17 cellular contexts compared by ENCODE assay signal in genomic region chr20:42406826-42407225, GRCh38.
DNase-seq lines count a peak whose midpoint lies in the region; ATAC-seq, FAIRE-seq and TF ChIP-seq lines count a peak whose summit lies in the region.
"Had no signal": no experiment of that assay in that cellular context is flagged by ENCODE, and none has a peak within 500 bp of the region (broad histone marks: within the 10 kb centered on the region; RNA-seq: fewer than 3 reads in every experiment).

No MANE protein-coding gene starts in this region.

- H3K4me1 ChIP-seq in H1 (replicated peaks in 1 of 4; ENCODE audit: control insufficient read depth in 3 of 4, insufficient read depth in 4 of 4, low read length in 3 of 4), result peaks cover 0 to 4% (median 1%) of the 10 kb centered on the region in 4 experiments; a peak in 2 of 7 replicates
- H3K4me1 ChIP-seq in foreskin keratinocyte, result no peaks in the 10 kb centered on the region
- H3K4me1 ChIP-seq: BLaER1 treated with 17β-estradiol and CSF1 and Interleukin-3, amounts not matched to agents 10 nM and 100 nM; HAP-1 had no signal

- WGBS in H1 (ENCODE audit: extremely low coverage in 1 of 2, insufficient coverage in 1 of 2, insufficient read length in 1 of 2, insufficient replicate concordance in 2 of 2, low coverage in 1 of 2, low lambda C conversion rate in 2 of 2, missing lambda C conversion rate in 1 of 2), 2 experiments, result 82% methylated on average over 2 of the region's 2 CpGs; no CpG with 5 or more reads in 1 of the 2 experiments

- H3K4ac ChIP-seq in H1 (replicated peaks; ENCODE audit: insufficient read length, low read depth, low read length), result no peak overlapping the region

- H2BK5ac ChIP-seq in H1 (ENCODE audit: low read depth, low read length), result no peak overlapping the region

- DNase-seq in Ammon's horn (ENCODE audit: low spot score), result peak; percentile 25
- DNase-seq in HTR-8/SVneo (ENCODE audit: insufficient read length, low spot score), result no peak
- DNase-seq in NCI-H524 treated with DMSO at 0.1 percent for 48 hours (lab: John Stamatoyannopoulos, UW), result peak; percentile 99
- no peak for DNase-seq in H1 (ENCODE audit: low read depth in 1 of 2, low spot score in 2 of 2)
- no peak for DNase-seq in DMS53 (lab: John Stamatoyannopoulos, UW)
- no peak for DNase-seq in foreskin keratinocyte
- no peak for DNase-seq in osteocyte (ENCODE audit: extremely low spot score, unreplicated experiment)
- DNase-seq: 8988T; Calu3; CD8-positive, alpha-beta T cell; DMS79; GF-D8 had no signal

- no peaks in the 10 kb centered on the region for H3K4me1 Mint-ChIP-seq in osteocyte (ENCODE audit: unreplicated experiment)
- H3K4me1 Mint-ChIP-seq: B cell had no signal

- H3K4me2 ChIP-seq in H1 (ENCODE audit: insufficient read depth in 1 of 2, low read depth in 2 of 2, low read length in 2 of 2), result no peak overlapping the region
- H3K4me2 ChIP-seq: BLaER1 treated with 17β-estradiol and CSF1 and Interleukin-3, amounts not matched to agents 10 nM and 100 nM had no signal

- no peaks in the 10 kb centered on the region for H3K79me1 ChIP-seq in H1 (ENCODE audit: low read depth, low read length)

- TF ChIP-seq CTCF in H1 (IDR thresholded peaks at IDR 0.05; ENCODE audit: control extremely low read depth in 1 of 3, insufficient read depth in 1 of 3, low read depth in 1 of 3, low read length in 3 of 3) (no peak), foreskin keratinocyte (conservative IDR thresholded peaks at IDR 0.05) (no peak), osteocyte (IDR thresholded peaks at IDR 0.05) (no peak)

- H3K79me2 ChIP-seq in H1 (ENCODE audit: control insufficient read depth in 1 of 2, insufficient read depth in 2 of 2, low read length in 2 of 2), result no peaks in the 10 kb centered on the region

- H2BK15ac ChIP-seq in H1 (ENCODE audit: low read length), result no peak overlapping the region

- peak; percentile 58 for FAIRE-seq in HTR-8/SVneo (lab: Jason Lieb, UNC)
- no peak for FAIRE-seq in H1 (lab: Jason Lieb, UNC)
- FAIRE-seq: GM19239 had no signal

- no peaks in the 10 kb centered on the region for H3K27me3 Mint-ChIP-seq in osteocyte (ENCODE audit: unreplicated experiment)
- H3K27me3 Mint-ChIP-seq: B cell had no signal

- no peak overlapping the region for H2AK5ac ChIP-seq in H1 (ENCODE audit: low read depth, low read length)

- no peak for TF ChIP-seq RAD21 in H1 (IDR thresholded peaks at IDR 0.05 in 1 of 2, conservative IDR thresholded peaks at IDR 0.05 in 1 of 2; ENCODE audit: low read depth in 2 of 2, low read length in 2 of 2)

- H3K4me3 ChIP-seq in H1 (ENCODE audit: extremely low read depth in 1 of 4, insufficient read depth in 2 of 4, low read depth in 3 of 4, low read length in 4 of 4), result no peak overlapping the region
- H3K4me3 ChIP-seq: BLaER1 treated with 17β-estradiol and CSF1 and Interleukin-3, amounts not matched to agents 10 nM and 100 nM; HAP-1 had no signal

- H4K8ac ChIP-seq in H1 (ENCODE audit: extremely low read depth, insufficient read depth, low read length), result no peak overlapping the region

- no peak overlapping the region for H3K18ac ChIP-seq in H1 (ENCODE audit: extremely low read depth, low read length)

- TF ChIP-seq POLR2A in H1 (IDR thresholded peaks at IDR 0.05; ENCODE audit: control extremely low read depth in 1 of 2, low read depth in 2 of 2, low read length in 2 of 2), result no peak

- no peaks in the 10 kb centered on the region for H3K23me2 ChIP-seq in H1 (ENCODE audit: low read depth, low read length)

- H3K4me3 Mint-ChIP-seq in osteocyte (ENCODE audit: unreplicated experiment), result no peak overlapping the region
- H3K4me3 Mint-ChIP-seq: B cell; CD8-positive, alpha-beta T cell had no signal

- CTCF ChIA-PET in H1 (lab: Charles Lee; ENCODE audit: partially characterized antibody), result interaction anchor here (0.9 to 1.0 kb wide), 2 partner anchors 15 to 76 kb away, joined by 3 read pairs; no protein-coding TSS in a partner anchor

- H3K27ac ChIP-seq in H1 (ENCODE audit: low read depth, low read length) (no peak overlapping the region), foreskin keratinocyte (no peak overlapping the region)
- H3K27ac ChIP-seq: BLaER1 treated with 17β-estradiol and CSF1 and Interleukin-3, amounts not matched to agents 10 nM and 100 nM had no signal

- H4K20me1 ChIP-seq in H1 (replicated peaks in 1 of 2; ENCODE audit: control insufficient read depth in 1 of 2, insufficient read depth in 2 of 2, low read length in 2 of 2), result no peaks in the 10 kb centered on the region
- H4K20me1 ChIP-seq: BLaER1 treated with 17β-estradiol and CSF1 and Interleukin-3, amounts not matched to agents 10 nM and 100 nM had no signal

- H3K27me3 ChIP-seq in H1 (replicated peaks in 1 of 4; ENCODE audit: control insufficient read depth in 3 of 4, extremely low read depth in 1 of 4, insufficient read depth in 3 of 4, low read length in 3 of 4), result no peaks in the 10 kb centered on the region
- H3K27me3 ChIP-seq in foreskin keratinocyte, result no peaks in the 10 kb centered on the region
- H3K27me3 ChIP-seq: BLaER1 treated with 17β-estradiol and CSF1 and Interleukin-3, amounts not matched to agents 10 nM and 100 nM had no signal

- no peak for ATAC-seq in foreskin keratinocyte
- ATAC-seq in GM18909 (IDR thresholded peaks at IDR 0.05; ENCODE audit: poor library complexity, unreplicated experiment), result no peak
- ATAC-seq: CD8-positive, alpha-beta T cell had no signal

- no peak for TF ChIP-seq EP300 in H1 (IDR thresholded peaks at IDR 0.05; ENCODE audit: borderline replicate concordance in 1 of 2, low read depth in 2 of 2, low read length in 2 of 2)

- H3K56ac ChIP-seq in H1 (replicated peaks; ENCODE audit: insufficient read length, low read depth, low read length), result no peak overlapping the region

- no peak overlapping the region for H3K23ac ChIP-seq in H1 (ENCODE audit: insufficient read length)

- POLR2A ChIA-PET in H1 (lab: Charles Lee; ENCODE audit: partially characterized antibody), result interaction anchor here (0.9 kb wide), 1 partner anchor 12 kb away, joined by 3 read pairs; no protein-coding TSS in a partner anchor

- H2BK120ac ChIP-seq in H1 (replicated peaks; ENCODE audit: low read depth, low read length), result no peak overlapping the region

- no peaks in the 10 kb centered on the region for H3K36me3 Mint-ChIP-seq in osteocyte (ENCODE audit: unreplicated experiment)
- H3K36me3 Mint-ChIP-seq: CD8-positive, alpha-beta T cell had no signal

- H3K36me3 ChIP-seq in H1 (ENCODE audit: control insufficient read depth in 2 of 4, insufficient read depth in 4 of 4, low read length in 3 of 4), result no peaks in the 10 kb centered on the region
- H3K36me3 ChIP-seq: BLaER1 treated with 17β-estradiol and CSF1 and Interleukin-3, amounts not matched to agents 10 nM and 100 nM; HAP-1 had no signal

- H3K14ac ChIP-seq in H1 (ENCODE audit: insufficient read length), result no peak overlapping the region

- H4K5ac ChIP-seq in H1 (ENCODE audit: insufficient read length, low read depth, low read length), result no peak overlapping the region

- H3K9me3 Mint-ChIP-seq in osteocyte (ENCODE audit: unreplicated experiment), result peaks cover 22% of the 10 kb centered on the region
- H3K9me3 Mint-ChIP-seq: CD8-positive, alpha-beta T cell had no signal

- H4K91ac ChIP-seq in H1 (replicated peaks; ENCODE audit: insufficient read length, low read length), result no peak overlapping the region

- H2BK20ac ChIP-seq in H1 (ENCODE audit: low read length), result no peak overlapping the region

- no peak overlapping the region for H3K9ac ChIP-seq in H1 (replicated peaks in 1 of 4; ENCODE audit: extremely low read depth in 1 of 4, low read depth in 3 of 4, low read length in 3 of 4)
- H3K9ac ChIP-seq: BLaER1 treated with 17β-estradiol and CSF1 and Interleukin-3, amounts not matched to agents 10 nM and 100 nM had no signal

- no peaks in the 10 kb centered on the region for H3K9me3 ChIP-seq in H1 (ENCODE audit: insufficient read depth in 2 of 2, low read depth in 1 of 2, low read length in 1 of 2)
- H3K9me3 ChIP-seq: BLaER1 treated with 17β-estradiol and CSF1 and Interleukin-3, amounts not matched to agents 10 nM and 100 nM had no signal

- peak overlapping the region; percentile 73 for H2AFZ ChIP-seq in H1 (ENCODE audit: low read length)

- H3K27ac Mint-ChIP-seq in osteocyte (ENCODE audit: unreplicated experiment), result no peak overlapping the region
- H3K27ac Mint-ChIP-seq: B cell; CD8-positive, alpha-beta T cell had no signal

- no peak overlapping the region for H2BK12ac ChIP-seq in H1 (ENCODE audit: low read depth, low read length)

TF ChIP-seq in H1, 55 proteins besides CTCF, POLR2A, EP300 and RAD21:
- TF ChIP-seq SIX5 (IDR thresholded peaks at IDR 0.05; ENCODE audit: low read depth, low read length) (no peak), POU5F1 (IDR thresholded peaks at IDR 0.05; ENCODE audit: low read depth, low read length) (no peak), RBBP5 (IDR thresholded peaks at IDR 0.05; ENCODE audit: borderline replicate concordance, low read depth, low read length) (no peak), NRF1 (IDR thresholded peaks at IDR 0.05; ENCODE audit: low read depth, low read length) (no peak)

Comparison
In these comparisons a context has a peak if more than half of its experiments do, and no peak if none do; other contexts are left out.
1. DNase-seq: peak in Ammon's horn (single experiment) and NCI-H524 treated with DMSO at 0.1 percent for 48 hours (single experiment); none in HTR-8/SVneo (single experiment), H1 (0 of 2), DMS53 (single experiment), foreskin keratinocyte (0 of 2) and osteocyte (single experiment).